In the genomic region with DNA sequence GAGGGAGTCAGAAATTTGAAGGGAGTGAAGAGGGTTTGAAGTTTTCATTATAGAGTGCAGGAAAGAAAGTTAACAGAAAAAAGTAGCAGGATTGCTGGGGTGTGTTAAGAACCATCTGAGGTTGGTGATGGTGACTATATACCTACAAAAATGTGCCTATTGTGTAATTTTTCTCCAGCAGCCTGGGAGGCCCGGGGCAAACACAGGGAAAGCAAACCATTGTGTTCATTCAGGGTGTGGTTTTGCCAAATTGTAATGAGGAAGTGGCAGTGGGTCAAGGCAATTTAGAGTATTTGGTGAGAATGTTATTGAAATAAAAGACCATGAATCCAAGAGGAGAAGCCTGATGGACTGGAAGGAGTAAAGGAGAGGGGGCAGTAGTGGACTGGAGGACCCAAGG, we compare ENCODE assay signal across 11 cellular contexts.
DNase-seq lines count a peak whose midpoint lies in the region; ATAC-seq and TF ChIP-seq lines count a peak whose summit lies in the region.
"Had no signal": no experiment of that assay in that cellular context is flagged by ENCODE, and none has a peak within 500 bp of the region (broad histone marks: within the 10 kb centered on the region; RNA-seq: fewer than 3 reads in every experiment).

No MANE protein-coding gene starts in this region.

- no peaks in the 10 kb centered on the region for H3K27me3 Mint-ChIP-seq in activated T-cell treated with anti-CD3 and anti-CD28 coated beads, Interleukin-2, amount 50 U/mL, for 24 hours

- H3K4me3 ChIP-seq in AG04449 (ENCODE audit: low read depth, low read length) (no peak overlapping the region), astrocyte of the spinal cord (ENCODE audit: low read depth, low read length) (no peak overlapping the region)
- H3K4me3 ChIP-seq: neural progenitor cell had no signal

- POLR2A ChIA-PET in AG04449 (lab: Yijun Ruan, JAX): no interaction called here

- ATAC-seq in GM21529 (IDR thresholded peaks at IDR 0.05; ENCODE audit: unreplicated experiment): no peak
- ATAC-seq in HG02840 (IDR thresholded peaks at IDR 0.05; ENCODE audit: low FRiP score, unreplicated experiment): no peak

- in situ Hi-C loops in astrocyte of the spinal cord (cut with HindIII; ENCODE audit: low sequenced_read_pairs): no loop called here

- CTCF ChIA-PET in AG04449 (lab: Yijun Ruan, JAX): interaction anchor here (1.4 kb wide), 1 partner anchor 29 kb away, joined by 5 read pairs; no protein-coding TSS in a partner anchor

- no peak overlapping the region for H3K27ac Mint-ChIP-seq in activated T-cell treated with anti-CD3 and anti-CD28 coated beads, Interleukin-2, amount 50 U/mL, for 24 hours
- H3K27ac Mint-ChIP-seq: neural progenitor cell had no signal

- peaks cover 12% of the 10 kb centered on the region for H3K36me3 Mint-ChIP-seq in activated T-cell treated with anti-CD3 and anti-CD28 coated beads, Interleukin-2, amount 50 U/mL, for 24 hours (ENCODE audit: low read depth)
- H3K36me3 Mint-ChIP-seq: neural progenitor cell had no signal

- DNase-seq in AG04449 (ENCODE audit: low read depth, low spot score): peak; percentile 4
- DNase-seq in LoVo (ENCODE audit: low spot score): peak; percentile 35
- DNase-seq in astrocyte of the spinal cord (ENCODE audit: low read depth, low spot score): peak; percentile 57
- peak; percentile 25 for DNase-seq in kidney glomerular epithelial cell (lab: John Stamatoyannopoulos, UW)
- DNase-seq in activated T-cell treated with anti-CD3 and anti-CD28 coated beads, Interleukin-2, amount 50 U/mL, for 24 hours: no peak
- DNase-seq in hypothalamus (lab: John Stamatoyannopoulos, UW): no peak
- DNase-seq: BE2C, NCI-H1092 had no signal

- TF ChIP-seq CTCF in AG04449 (IDR thresholded peaks at IDR 0.05; ENCODE audit: insufficient read depth, low read length, missing control alignments) (no peak), astrocyte of the spinal cord (IDR thresholded peaks at IDR 0.05; ENCODE audit: low read depth, low read length) (no peak)

- H3K9me3 Mint-ChIP-seq in activated T-cell treated with anti-CD3 and anti-CD28 coated beads, Interleukin-2, amount 50 U/mL, for 24 hours: no peaks in the 10 kb centered on the region
- H3K9me3 Mint-ChIP-seq: neural progenitor cell had no signal

- H3K4me1 Mint-ChIP-seq in activated T-cell treated with anti-CD3 and anti-CD28 coated beads, Interleukin-2, amount 50 U/mL, for 24 hours (ENCODE audit: low read depth): no peaks in the 10 kb centered on the region
- H3K4me1 Mint-ChIP-seq: neural progenitor cell had no signal

- no peak overlapping the region for H3K4me3 Mint-ChIP-seq in activated T-cell treated with anti-CD3 and anti-CD28 coated beads, Interleukin-2, amount 50 U/mL, for 24 hours
- H3K4me3 Mint-ChIP-seq: neural progenitor cell had no signal

Comparison
In these comparisons a context has a peak if more than half of its experiments do, and no peak if none do; other contexts are left out.
1. DNase-seq: peak in AG04449 (single experiment), LoVo (single experiment), astrocyte of the spinal cord (single experiment) and kidney glomerular epithelial cell (single experiment); none in activated T-cell treated with anti-CD3 and anti-CD28 coated beads, Interleukin-2, amount 50 U/mL, for 24 hours (single experiment) and hypothalamus (0 of 51).